Comparison of ENCODE assay signal across 34 cellular contexts in genomic region chr10:25972631-25973030, GRCh38. TPM values are rescaled to one million over a fixed set of nuclear protein-coding genes. Genes with fewer than 3 reads are reported as not detected.
DNase-seq lines count a peak whose midpoint lies in the region; ATAC-seq and TF ChIP-seq lines count a peak whose summit lies in the region.
"Had no signal": no experiment of that assay in that cellular context is flagged by ENCODE, and none has a peak within 500 bp of the region (broad histone marks: within the 10 kb centered on the region; RNA-seq: fewer than 3 reads in every experiment).

No MANE protein-coding gene starts in this region.

- TF ChIP-seq CTCF in retinal pigment epithelial cell (conservative IDR thresholded peaks at IDR 0.05; ENCODE audit: low read depth, low read length) (no peak), suprapubic skin (IDR thresholded peaks at IDR 0.05) (no peak)

- no peaks in the 10 kb centered on the region for H3K9me3 ChIP-seq in suprapubic skin
- H3K9me3 ChIP-seq: A549; BE2C; BLaER1; BLaER1 treated with 17β-estradiol and CSF1 and Interleukin-3, amounts not matched to agents 10 nM and 100 nM; Caco-2 had no signal

- H3K4me1 ChIP-seq in suprapubic skin: no peaks in the 10 kb centered on the region
- H3K4me1 ChIP-seq: A549; BE2C; BLaER1; BLaER1 treated with 17β-estradiol and CSF1 and Interleukin-3, amounts not matched to agents 10 nM and 100 nM; Caco-2 had no signal

- DNase-seq in foreskin melanocyte: peak; percentile 29
- peak; percentile 67 for DNase-seq in renal cortical epithelial cell (ENCODE audit: low read depth)
- peak; percentile 26 for DNase-seq in retina
- peak; percentile 86 for DNase-seq in retinal pigment epithelial cell (ENCODE audit: low read depth)
- DNase-seq in left ventricle myocardium superior: no peak
- DNase-seq in suprapubic skin (ENCODE audit: low spot score in 2 of 2): no peak
- no peak for DNase-seq in pons (ENCODE audit: low spot score)
- DNase-seq: 8988T; ACHN; AML-193; BE2C; C1 segment of cervical spinal cord; Caco-2; Calu3; CD4-positive, alpha-beta memory T cell; CD4-positive, alpha-beta T cell; CD4-positive, CD25-positive, alpha-beta regulatory T cell; CD8-positive, alpha-beta memory T cell; CD8-positive, alpha-beta T cell; COR-L47; DMS 273 treated with DMSO at 0.1 percent for 48 hours; DMS153; DMS53; DMS79; DMS79 treated with DMSO at 0.1 percent for 48 hours; DND-41; EL had no signal

- ATAC-seq in HG02763 (IDR thresholded peaks at IDR 0.05; ENCODE audit: unreplicated experiment): no peak
- no peak for ATAC-seq in left ventricle myocardium superior
- ATAC-seq: A549; CD8-positive, alpha-beta T cell had no signal

- H3K4me3 ChIP-seq in retinal pigment epithelial cell (ENCODE audit: low read length) (no peak overlapping the region), suprapubic skin (no peak overlapping the region)
- H3K4me3 ChIP-seq: A549; BLaER1; BLaER1 treated with 17β-estradiol and CSF1 and Interleukin-3, amounts not matched to agents 10 nM and 100 nM had no signal

- intact Hi-C loops in left ventricle myocardium superior (cut with micrococcal nuclease): no loop called here

- TF ChIP-seq EP300 in suprapubic skin (IDR thresholded peaks at IDR 0.05): no peak

- H3K27me3 ChIP-seq in suprapubic skin: no peaks in the 10 kb centered on the region
- H3K27me3 ChIP-seq: BE2C; BLaER1; BLaER1 treated with 17β-estradiol and CSF1 and Interleukin-3, amounts not matched to agents 10 nM and 100 nM had no signal

- no peak overlapping the region for H3K27ac ChIP-seq in suprapubic skin
- H3K27ac ChIP-seq: 22Rv1; A549; BLaER1; BLaER1 treated with 17β-estradiol and CSF1 and Interleukin-3, amounts not matched to agents 10 nM and 100 nM; C4-2B had no signal

- TF ChIP-seq POLR2A in suprapubic skin (IDR thresholded peaks at IDR 0.05): no peak

- no peaks in the 10 kb centered on the region for H3K36me3 ChIP-seq in suprapubic skin
- H3K36me3 ChIP-seq: BE2C; BLaER1; BLaER1 treated with 17β-estradiol and CSF1 and Interleukin-3, amounts not matched to agents 10 nM and 100 nM had no signal

RNA-seq across cellular contexts. Expression of gene MYO3A, which starts 38.6 kb away (rescaled TPM):
- 0.35 and 0.65 TPM in 2 replicates for total RNA-seq in renal cortical epithelial cell
- not detected for total RNA-seq in left ventricle myocardium superior
- total RNA-seq in suprapubic skin: 1 to 10 TPM; 1.4 to 8.1 (median 3.9) TPM
- total RNA-seq: A172; Caco-2; CD4-positive, alpha-beta memory T cell; CD4-positive, alpha-beta T cell; CD4-positive, CD25-positive, alpha-beta regulatory T cell; CD8-positive, alpha-beta memory T cell; CD8-positive, alpha-beta T cell had no signal

Comparison
In these comparisons a context has a peak if more than half of its experiments do, and no peak if none do; other contexts are left out.
1. DNase-seq: peak in foreskin melanocyte (single experiment), renal cortical epithelial cell (single experiment), retina (single experiment) and retinal pigment epithelial cell (single experiment); none in left ventricle myocardium superior (single experiment), suprapubic skin (0 of 2) and pons (single experiment).